ENCODE assay signal across 7 cellular contexts in genomic region chr9:95135756-95136155, GRCh38.
"Had no signal": no experiment of that assay in that cellular context is flagged by ENCODE, and none has a peak within 500 bp of the region (broad histone marks: within the 10 kb centered on the region; RNA-seq: fewer than 3 reads in every experiment).

No MANE protein-coding gene starts in this region.

- FAIRE-seq: HTR-8/SVneo had no signal

- DNase-seq: IMR-90, KBM-7, KG1 had no signal

- H3K27me3 Mint-ChIP-seq: IgD-negative memory B cell had no signal

- H3K27ac Mint-ChIP-seq: IgD-negative memory B cell had no signal

- H3K9me3 Mint-ChIP-seq: IgD-negative memory B cell had no signal

- H3K9ac ChIP-seq: KMS-11 had no signal

- H3K4me2 ChIP-seq: KMS-11 had no signal

- H3K4me3 Mint-ChIP-seq: IgD-negative memory B cell had no signal

- H3K27ac ChIP-seq: HL-60, KMS-11 had no signal

- H3K4me1 Mint-ChIP-seq: IgD-negative memory B cell had no signal
